ENCODE assay signal across 12 cellular contexts in genomic region chr6:31820051-31820389, GRCh38. TPM values are rescaled to one million over a fixed set of nuclear protein-coding genes. Genes with fewer than 3 reads are reported as not detected.
DNase-seq lines count a peak whose midpoint lies in the region; ATAC-seq and TF ChIP-seq lines count a peak whose summit lies in the region.
"Had no signal": no experiment of that assay in that cellular context is flagged by ENCODE, and none has a peak within 500 bp of the region (broad histone marks: within the 10 kb centered on the region; RNA-seq: fewer than 3 reads in every experiment).

No MANE protein-coding gene starts in this region.

- H3K27me3 ChIP-seq in liver (ENCODE audit: control insufficient read depth in 4 of 4, insufficient read depth in 4 of 4, low read length in 3 of 4) (no peaks in the 10 kb centered on the region), stomach (no peaks in the 10 kb centered on the region)

- H3K9me3 ChIP-seq in liver (ENCODE audit: control insufficient read depth in 4 of 4, low read length in 3 of 4) (no peaks in the 10 kb centered on the region), stomach (no peaks in the 10 kb centered on the region)

- H3K9me3 Mint-ChIP-seq in activated CD8-positive, alpha-beta T cell treated with anti-CD3 and anti-CD28 coated beads, Interleukin-2, amount 10 ng/mL, durations not matched to agents 7 days and 5 days (ENCODE audit: insufficient read depth), result no peaks in the 10 kb centered on the region
- no peaks in the 10 kb centered on the region for H3K9me3 Mint-ChIP-seq in activated CD8-positive, alpha-beta T cell treated with anti-CD3 and anti-CD28 coated beads for 36 hours
- no peaks in the 10 kb centered on the region for H3K9me3 Mint-ChIP-seq in activated B cell treated with CpG ODN at 0.5 μM for 24 hours

- WGBS in liver, result 87% methylated on average over 3 of the region's 3 CpGs
- 90 to 95% (median 92%) methylated on average over 3 of the region's 3 CpGs for WGBS in stomach, 5 donors

- peaks cover 17% of the 10 kb centered on the region for H3K36me3 Mint-ChIP-seq in activated CD8-positive, alpha-beta T cell treated with anti-CD3 and anti-CD28 coated beads, Interleukin-2, amount 10 ng/mL, durations not matched to agents 7 days and 5 days (ENCODE audit: low read depth)
- peaks cover 6% of the 10 kb centered on the region for H3K36me3 Mint-ChIP-seq in activated CD8-positive, alpha-beta T cell treated with anti-CD3 and anti-CD28 coated beads for 36 hours (ENCODE audit: low read depth)
- H3K36me3 Mint-ChIP-seq in activated B cell treated with CpG ODN at 0.5 μM for 24 hours (ENCODE audit: low read depth), result peaks cover under 1% of the 10 kb centered on the region

- H3K27ac Mint-ChIP-seq in activated CD8-positive, alpha-beta T cell treated with anti-CD3 and anti-CD28 coated beads, Interleukin-2, amount 10 ng/mL, durations not matched to agents 7 days and 5 days, result peak overlapping the region; percentile 8
- H3K27ac Mint-ChIP-seq in activated CD8-positive, alpha-beta T cell treated with anti-CD3 and anti-CD28 coated beads for 36 hours, result no peak overlapping the region
- peak overlapping the region; percentile 50 for H3K27ac Mint-ChIP-seq in activated B cell treated with CpG ODN at 0.5 μM for 24 hours

- TF ChIP-seq EP300 in stomach (IDR thresholded peaks at IDR 0.05), result no peak

- H3K9ac ChIP-seq in liver (ENCODE audit: low read depth in 1 of 2, low read length in 2 of 2), result no peak overlapping the region

- TF ChIP-seq POLR2A in stomach (IDR thresholded peaks at IDR 0.05), result no peak

- H3K27me3 Mint-ChIP-seq in activated CD8-positive, alpha-beta T cell treated with anti-CD3 and anti-CD28 coated beads, Interleukin-2, amount 10 ng/mL, durations not matched to agents 7 days and 5 days (ENCODE audit: low read depth), result no peaks in the 10 kb centered on the region
- H3K27me3 Mint-ChIP-seq in activated CD8-positive, alpha-beta T cell treated with anti-CD3 and anti-CD28 coated beads for 36 hours, result no peaks in the 10 kb centered on the region
- H3K27me3 Mint-ChIP-seq in activated B cell treated with CpG ODN at 0.5 μM for 24 hours, result no peaks in the 10 kb centered on the region

- H3K4me1 Mint-ChIP-seq in activated CD8-positive, alpha-beta T cell treated with anti-CD3 and anti-CD28 coated beads, Interleukin-2, amount 10 ng/mL, durations not matched to agents 7 days and 5 days (ENCODE audit: low read depth), result peaks cover 60% of the 10 kb centered on the region
- peaks cover 42% of the 10 kb centered on the region for H3K4me1 Mint-ChIP-seq in activated CD8-positive, alpha-beta T cell treated with anti-CD3 and anti-CD28 coated beads for 36 hours (ENCODE audit: low read depth)
- peaks cover 32% of the 10 kb centered on the region for H3K4me1 Mint-ChIP-seq in activated B cell treated with CpG ODN at 0.5 μM for 24 hours

- H3K4me3 ChIP-seq in liver (ENCODE audit: low read depth in 1 of 3, low read length in 3 of 3) (no peak overlapping the region), stomach (peak overlapping the region in 1 of 4 donors; percentile 47)

- no peak for DNase-seq in activated CD8-positive, alpha-beta T cell treated with anti-CD3 and anti-CD28 coated beads, Interleukin-2, amount 10 ng/mL, durations not matched to agents 7 days and 5 days
- DNase-seq in activated CD8-positive, alpha-beta T cell treated with anti-CD3 and anti-CD28 coated beads for 36 hours, result no peak
- DNase-seq in activated B cell treated with CpG ODN at 0.5 μM for 24 hours (no peak), stomach (no peak), NCI-H146 treated with DMSO at 0.1 percent for 48 hours (lab: John Stamatoyannopoulos, UW; ENCODE audit: unreplicated experiment) (no peak)
- DNase-seq: cortex of kidney, NCI-H748 treated with DMSO at 0.1 percent for 48 hours, SW 1271 had no signal

- peak overlapping the region; percentile 19 for H3K4me3 Mint-ChIP-seq in activated CD8-positive, alpha-beta T cell treated with anti-CD3 and anti-CD28 coated beads, Interleukin-2, amount 10 ng/mL, durations not matched to agents 7 days and 5 days
- H3K4me3 Mint-ChIP-seq in activated CD8-positive, alpha-beta T cell treated with anti-CD3 and anti-CD28 coated beads for 36 hours, result no peak overlapping the region
- H3K4me3 Mint-ChIP-seq in activated B cell treated with CpG ODN at 0.5 μM for 24 hours, result peak overlapping the region; percentile 29

- no peak for TF ChIP-seq CTCF in activated CD8-positive, alpha-beta T cell treated with anti-CD3 and anti-CD28 coated beads for 36 hours (IDR thresholded peaks at IDR 0.05)
- no peak for TF ChIP-seq CTCF in activated B cell treated with CpG ODN at 0.5 μM for 24 hours (IDR thresholded peaks at IDR 0.05)
- no peak for TF ChIP-seq CTCF in liver (IDR thresholded peaks at IDR 0.05; ENCODE audit: low read depth, low read length, missing input control)
- no peak for TF ChIP-seq CTCF in stomach (IDR thresholded peaks at IDR 0.05)

- no peak for ATAC-seq in activated CD8-positive, alpha-beta T cell treated with anti-CD3 and anti-CD28 coated beads, Interleukin-2, amount 10 ng/mL, durations not matched to agents 7 days and 5 days
- ATAC-seq in activated CD8-positive, alpha-beta T cell treated with anti-CD3 and anti-CD28 coated beads for 36 hours, result no peak
- no peak for ATAC-seq in activated B cell treated with CpG ODN at 0.5 μM for 24 hours (ENCODE audit: low read depth)
- ATAC-seq in HG03432 (IDR thresholded peaks at IDR 0.05; ENCODE audit: unreplicated experiment), result no peak
- no peak for ATAC-seq in HG03354 (IDR thresholded peaks at IDR 0.05; ENCODE audit: poor library complexity, severe bottlenecking, unreplicated experiment)

- H3K27ac ChIP-seq in liver (ENCODE audit: low read depth in 1 of 2, low read length in 2 of 2) (peak overlapping the region; percentile 54 to 55), stomach (peak overlapping the region; percentile 77 to 99 (median 98))

- H3K36me3 ChIP-seq in liver (ENCODE audit: control insufficient read depth in 4 of 4, insufficient read depth in 3 of 4, low read depth in 1 of 4, low read length in 3 of 4), result no peaks in the 10 kb centered on the region
- H3K36me3 ChIP-seq in stomach, result no peaks in the 10 kb centered on the region

- intact Hi-C loops in activated CD8-positive, alpha-beta T cell treated with anti-CD3 and anti-CD28 coated beads for 36 hours (cut with micrococcal nuclease), result loop anchor here (10.0 kb wide), 1 partner anchor 255 kb away; no protein-coding TSS in a partner anchor
- intact Hi-C loops in activated B cell treated with CpG ODN at 0.5 μM for 24 hours (cut with micrococcal nuclease) (no loop called here), stomach (cut with DNase I; ENCODE audit: low total_unique reads) (no loop called here)

- CTCF ChIA-PET in activated CD8-positive, alpha-beta T cell treated with anti-CD3 and anti-CD28 coated beads, Interleukin-2, amount 10 ng/mL, durations not matched to agents 7 days and 5 days (lab: Charles Lee), result interaction anchor here (1.1 to 4.0 kb wide), 4 partner anchors 13 to 93 kb away, joined by 3 to 14 read pairs (median 8); partner anchors contain the start of gene LSM2
- CTCF ChIA-PET in activated CD8-positive, alpha-beta T cell treated with anti-CD3 and anti-CD28 coated beads for 36 hours (lab: Charles Lee), result no interaction called here
- CTCF ChIA-PET in activated B cell treated with CpG ODN at 0.5 μM for 24 hours (lab: Charles Lee), result no interaction called here

- no peak for TF ChIP-seq RAD21 in liver (IDR thresholded peaks at IDR 0.05)

- H3K4me1 ChIP-seq in liver (ENCODE audit: control insufficient read depth in 4 of 4, insufficient read depth in 4 of 4, low read length in 3 of 4), result peaks cover 9 to 23% (median 15%) of the 10 kb centered on the region in 4 donors
- peaks cover 48 to 72% (median 66%) of the 10 kb centered on the region in 4 donors for H3K4me1 ChIP-seq in stomach

- POLR2A ChIA-PET in activated CD8-positive, alpha-beta T cell treated with anti-CD3 and anti-CD28 coated beads, Interleukin-2, amount 10 ng/mL, durations not matched to agents 7 days and 5 days (lab: Charles Lee), result no interaction called here
- POLR2A ChIA-PET in activated CD8-positive, alpha-beta T cell treated with anti-CD3 and anti-CD28 coated beads for 36 hours (lab: Charles Lee), result interaction anchor here (0.8 to 1.0 kb wide), 3 partner anchors 24 to 155 kb away, joined by 3 to 4 read pairs (median 3); partner anchors contain the start of genes CSNK2B and GPANK1
- POLR2A ChIA-PET in activated B cell treated with CpG ODN at 0.5 μM for 24 hours (lab: Charles Lee), result interaction anchor here (0.6 to 1.0 kb wide), 2 partner anchors 13 to 97 kb away, joined by 3 to 8 read pairs; partner anchors contain the start of genes LSM2 and MPIG6B

RNA-seq across cellular contexts. Expression of gene HSPA1A, which starts 4.7 kb away (rescaled TPM):
- 10 to 100 TPM; 75.6 to 75.7 TPM for total RNA-seq in activated CD8-positive, alpha-beta T cell treated with anti-CD3 and anti-CD28 coated beads, Interleukin-2, amount 10 ng/mL, durations not matched to agents 7 days and 5 days
- total RNA-seq in activated CD8-positive, alpha-beta T cell treated with anti-CD3 and anti-CD28 coated beads for 36 hours, result 10 to 100 TPM; 36.6 to 37.8 TPM
- 27.1 and 28.1 TPM in 2 replicates for total RNA-seq in activated B cell treated with CpG ODN at 0.5 μM for 24 hours
- 100 to 1,000 TPM in 1 of 2 donors, 10 to 100 TPM in 1; 98.5 to 120 TPM for total RNA-seq in liver
- polyA plus RNA-seq in liver, result 10 to 100 TPM; 28.8 to 56.6 TPM
- total RNA-seq in stomach, result 100 to 1,000 TPM in 3 of 5 donors, 10 to 100 TPM in 2; 68.8 to 124 (median 113) TPM
- 100 to 1,000 TPM in 1 of 3 donors, 10 to 100 TPM in 2; 51.1 to 107 (median 64.8) TPM for polyA plus RNA-seq in stomach
- total RNA-seq: G401 had no signal

RNA-seq across cellular contexts. Expression of gene HSPA1L, which starts 4.9 kb away (rescaled TPM):
- 1 to 10 TPM; 3.0 to 3.1 TPM for total RNA-seq in activated CD8-positive, alpha-beta T cell treated with anti-CD3 and anti-CD28 coated beads, Interleukin-2, amount 10 ng/mL, durations not matched to agents 7 days and 5 days
- total RNA-seq in activated CD8-positive, alpha-beta T cell treated with anti-CD3 and anti-CD28 coated beads for 36 hours, result 1 to 10 TPM; 1.7 to 2.0 TPM
- total RNA-seq in activated B cell treated with CpG ODN at 0.5 μM for 24 hours (1.2 and 2.1 TPM in 2 replicates), liver (under 1 TPM; 0.67 to 0.79 TPM), stomach (1 to 10 TPM in 2 of 5 donors, not detected in 3; 1.1 to 1.7 TPM)
- polyA plus RNA-seq in liver (under 1 TPM; 0.27 to 0.28 TPM), stomach (under 1 TPM; 0.46 to 0.98 (median 0.75) TPM)

RNA-seq across cellular contexts. Expression of gene HSPA1B, which starts 7.5 kb away (rescaled TPM):
- total RNA-seq in activated CD8-positive, alpha-beta T cell treated with anti-CD3 and anti-CD28 coated beads, Interleukin-2, amount 10 ng/mL, durations not matched to agents 7 days and 5 days, result 10 to 100 TPM; 84.6 to 87.1 TPM
- total RNA-seq in activated CD8-positive, alpha-beta T cell treated with anti-CD3 and anti-CD28 coated beads for 36 hours, result 10 to 100 TPM; 50.4 to 50.8 TPM
- total RNA-seq in activated B cell treated with CpG ODN at 0.5 μM for 24 hours (23.7 and 30.4 TPM in 2 replicates), liver (100 to 1,000 TPM in 1 of 2 donors, 10 to 100 TPM in 1; 57.2 to 165 TPM), stomach (100 to 1,000 TPM in 3 of 5 donors, 10 to 100 TPM in 2; 44.3 to 165 (median 105) TPM)
- polyA plus RNA-seq in liver (10 to 100 TPM in 1 of 2 donors, 1 to 10 TPM in 1; 9.5 to 30.6 TPM), stomach (10 to 100 TPM; 35.9 to 66.0 (median 51.3) TPM)

RNA-seq across cellular contexts. Expression of gene LSM2, which starts 13.3 kb away (rescaled TPM):
- 100 to 1,000 TPM; 123 to 128 TPM for total RNA-seq in activated CD8-positive, alpha-beta T cell treated with anti-CD3 and anti-CD28 coated beads, Interleukin-2, amount 10 ng/mL, durations not matched to agents 7 days and 5 days
- total RNA-seq in activated CD8-positive, alpha-beta T cell treated with anti-CD3 and anti-CD28 coated beads for 36 hours, result 100 to 1,000 TPM; 117 to 120 TPM
- total RNA-seq in activated B cell treated with CpG ODN at 0.5 μM for 24 hours, result 61.8 and 68.6 TPM in 2 replicates
- 10 to 100 TPM in 1 of 2 donors, 1 to 10 TPM in 1; 7.3 to 18.7 TPM for total RNA-seq in liver
- 10 to 100 TPM; 14.5 to 16.4 TPM for polyA plus RNA-seq in liver
- 10 to 100 TPM in 3 of 5 donors, 1 to 10 TPM in 1, not detected in 1; 6.7 to 34.5 (median 11.4) TPM for total RNA-seq in stomach
- polyA plus RNA-seq in stomach, result 10 to 100 TPM; 45.2 to 55.8 (median 50.4) TPM

RNA-seq across cellular contexts. Expression of gene VARS1, which starts 24.5 kb away (rescaled TPM):
- total RNA-seq in activated CD8-positive, alpha-beta T cell treated with anti-CD3 and anti-CD28 coated beads, Interleukin-2, amount 10 ng/mL, durations not matched to agents 7 days and 5 days, result 100 to 1,000 TPM; 114 to 115 TPM
- 100 to 1,000 TPM; 150 to 153 TPM for total RNA-seq in activated CD8-positive, alpha-beta T cell treated with anti-CD3 and anti-CD28 coated beads for 36 hours
- 136 and 140 TPM in 2 replicates for total RNA-seq in activated B cell treated with CpG ODN at 0.5 μM for 24 hours
- total RNA-seq in liver, result 10 to 100 TPM; 32.4 to 44.7 TPM
- polyA plus RNA-seq in liver, result 10 to 100 TPM; 17.9 to 32.5 TPM
- 10 to 100 TPM; 21.6 to 56.5 (median 24.1) TPM for total RNA-seq in stomach
- polyA plus RNA-seq in stomach, result 10 to 100 TPM; 11.0 to 31.8 (median 27.7) TPM
